ENCODE assay signal across 21 cellular contexts in the genomic region with DNA sequence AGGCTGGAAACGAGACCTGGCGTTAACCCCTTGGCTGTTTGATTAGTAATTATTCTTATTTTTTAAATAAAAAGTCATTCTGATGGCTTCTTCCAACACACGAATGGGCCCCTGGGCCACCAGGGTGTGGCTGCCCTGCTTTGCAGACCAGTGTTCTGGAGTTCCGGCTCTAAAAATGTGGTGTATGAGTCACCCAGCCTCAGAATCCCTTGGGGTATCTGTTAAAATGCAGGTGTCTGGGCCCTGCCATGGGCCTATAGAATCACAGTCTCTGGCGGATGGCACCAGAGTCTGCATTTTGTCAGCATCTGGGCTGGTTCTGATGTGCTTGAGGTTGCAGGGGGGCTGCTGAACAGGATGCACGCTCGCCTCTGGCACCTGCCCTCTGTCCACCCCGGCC.
"Had no signal": no experiment of that assay in that cellular context is flagged by ENCODE, and none has a peak within 500 bp of the region (broad histone marks: within the 10 kb centered on the region; RNA-seq: fewer than 3 reads in every experiment).

No MANE protein-coding gene starts in this region.

- H3K4me2 ChIP-seq: smooth muscle cell had no signal

- H3K9me3 Mint-ChIP-seq: activated naive CD8-positive, alpha-beta T cell treated with anti-CD3 and anti-CD28 coated beads, Interleukin-2, amount 50 U/mL, for 24 hours; natural killer cell had no signal

- DNase-seq: activated CD4-positive, alpha-beta T cell treated with anti-CD3 and anti-CD28 coated beads, Interleukin-2, amount 50 U/mL, for 48 hours; activated effector memory CD4-positive, alpha-beta T cell treated with Interleukin-2 at 50 U/mL for 16 hours; activated naive CD4-positive, alpha-beta T cell treated with anti-CD3 and anti-CD28 coated beads, Interleukin-2, amount 10 ng/mL, durations not matched to agents 7 days and 5 days; activated naive CD8-positive, alpha-beta T cell treated with anti-CD3 and anti-CD28 coated beads, Interleukin-2, amount 50 U/mL, for 24 hours; activated T-cell treated with anti-CD3 and anti-CD28 coated beads, Interleukin-2, amount 50 U/mL, for 72 hours; cortex of kidney; foreskin fibroblast; left ventricle myocardium superior; mammary epithelial cell; midbrain; natural killer cell; retina; sigmoid colon; stimulated activated CD4-positive, alpha-beta T cell treated with anti-CD3 and anti-CD28 coated beads, Interleukin-2, amount 100 ng/mL, for 48 hours; stimulated activated CD8-positive, alpha-beta memory T cell treated with anti-CD3 and anti-CD28 coated beads, Interleukin-4, amount 100 ng/mL, for 48 hours; stimulated activated naive CD4-positive, alpha-beta T cell; testis; trophoblast cell; uterus had no signal

- ATAC-seq: activated naive CD8-positive, alpha-beta T cell treated with anti-CD3 and anti-CD28 coated beads, Interleukin-2, amount 50 U/mL, for 24 hours; activated T-cell treated with anti-CD3 and anti-CD28 coated beads, Interleukin-2, amount 50 U/mL, for 72 hours; left ventricle myocardium superior; natural killer cell had no signal

- H3K9me3 ChIP-seq: sigmoid colon, testis, uterus had no signal

- H3K4me3 ChIP-seq: sigmoid colon, smooth muscle cell, testis, uterus had no signal

- H3K27ac ChIP-seq: sigmoid colon, testis, uterus had no signal

- H3K36me3 ChIP-seq: sigmoid colon, uterus had no signal

- H3K4me3 Mint-ChIP-seq: activated naive CD4-positive, alpha-beta T cell treated with anti-CD3 and anti-CD28 coated beads, Interleukin-2, amount 10 ng/mL, durations not matched to agents 7 days and 5 days; activated naive CD8-positive, alpha-beta T cell treated with anti-CD3 and anti-CD28 coated beads, Interleukin-2, amount 50 U/mL, for 24 hours; activated T-cell treated with anti-CD3 and anti-CD28 coated beads, Interleukin-2, amount 50 U/mL, for 72 hours; natural killer cell had no signal

- H3K27me3 ChIP-seq: testis, uterus had no signal

- H3K27ac Mint-ChIP-seq: activated naive CD4-positive, alpha-beta T cell treated with anti-CD3 and anti-CD28 coated beads, Interleukin-2, amount 10 ng/mL, durations not matched to agents 7 days and 5 days; activated naive CD8-positive, alpha-beta T cell treated with anti-CD3 and anti-CD28 coated beads, Interleukin-2, amount 50 U/mL, for 24 hours; activated T-cell treated with anti-CD3 and anti-CD28 coated beads, Interleukin-2, amount 50 U/mL, for 72 hours; natural killer cell; progenitor cell of endocrine pancreas had no signal

- H3K36me3 Mint-ChIP-seq: natural killer cell had no signal
